In the genomic region with DNA sequence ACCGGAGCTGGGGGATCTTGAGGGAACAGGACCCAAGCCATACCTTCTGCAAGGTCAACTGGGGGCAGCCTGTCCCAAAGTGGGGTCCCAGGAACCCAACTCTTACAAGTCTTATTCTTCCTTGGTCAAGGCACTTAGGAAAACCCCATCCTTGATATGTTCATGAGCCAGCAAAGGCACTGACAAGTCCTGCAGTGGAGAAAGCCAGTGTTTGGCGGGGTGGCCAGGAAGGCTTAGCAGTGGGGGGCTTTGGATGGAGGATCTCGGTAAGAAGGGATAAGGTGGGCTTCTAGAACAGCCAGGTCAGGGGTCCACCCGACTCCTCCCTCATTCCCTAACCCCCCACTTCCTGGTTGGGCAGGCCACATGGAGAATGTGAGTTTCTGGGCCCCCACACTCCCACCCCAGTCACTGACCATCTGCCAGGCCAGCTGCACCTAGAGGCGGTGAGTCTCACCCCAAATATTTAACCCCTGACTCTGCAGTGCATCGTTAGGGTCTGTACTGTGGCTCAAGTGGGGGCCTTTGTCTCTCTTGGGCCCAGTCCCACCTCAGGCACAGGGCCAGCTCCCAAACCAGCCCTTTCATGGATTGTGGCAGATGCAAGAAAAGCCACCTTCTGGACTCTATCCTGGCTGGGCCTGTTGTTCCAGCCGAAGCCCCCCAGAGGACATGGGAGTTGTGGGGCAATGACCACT, we compare ENCODE assay signal across 1 cellular context.
TF ChIP-seq lines count a peak whose summit lies in the region.

No MANE protein-coding gene starts in this region.

TF ChIP-seq in IMR-90, 13 proteins besides CTCF, POLR2A, EP300 and RAD21:
- TF ChIP-seq USF2 (IDR thresholded peaks at IDR 0.05; ENCODE audit: low read depth, low read length) (no peak), FOS (IDR thresholded peaks at IDR 0.05; ENCODE audit: low read depth, low read length) (no peak), MXI1 (IDR thresholded peaks at IDR 0.05; ENCODE audit: borderline replicate concordance, low read depth, low read length) (no peak), SMC3 (IDR thresholded peaks at IDR 0.05; ENCODE audit: low read depth, low read length) (no peak), CHD1 (IDR thresholded peaks at IDR 0.05; ENCODE audit: low read depth, low read length) (no peak), BHLHE40 (IDR thresholded peaks at IDR 0.05; ENCODE audit: low read depth, low read length) (no peak), MAFK (IDR thresholded peaks at IDR 0.05; ENCODE audit: low read depth, low read length) (no peak)
- TF ChIP-seq, protein P1, sequence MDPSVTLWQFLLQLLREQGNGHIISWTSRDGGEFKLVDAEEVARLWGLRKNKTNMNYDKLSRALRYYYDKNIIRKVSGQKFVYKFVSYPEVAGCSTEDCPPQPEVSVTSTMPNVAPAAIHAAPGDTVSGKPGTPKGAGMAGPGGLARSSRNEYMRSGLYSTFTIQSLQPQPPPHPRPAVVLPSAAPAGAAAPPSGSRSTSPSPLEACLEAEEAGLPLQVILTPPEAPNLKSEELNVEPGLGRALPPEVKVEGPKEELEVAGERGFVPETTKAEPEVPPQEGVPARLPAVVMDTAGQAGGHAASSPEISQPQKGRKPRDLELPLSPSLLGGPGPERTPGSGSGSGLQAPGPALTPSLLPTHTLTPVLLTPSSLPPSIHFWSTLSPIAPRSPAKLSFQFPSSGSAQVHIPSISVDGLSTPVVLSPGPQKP (IDR thresholded peaks at IDR 0.05; ENCODE audit: borderline replicate concordance, low read depth, low read length) = no peak
